ENCODE assay signal across 15 cellular contexts in genomic region chr9:98997580-98997979, GRCh38. TPM values are rescaled to one million over a fixed set of nuclear protein-coding genes. Genes with fewer than 3 reads are reported as not detected.
DNase-seq lines count a peak whose midpoint lies in the region; ATAC-seq and TF ChIP-seq lines count a peak whose summit lies in the region.
"Had no signal": no experiment of that assay in that cellular context is flagged by ENCODE, and none has a peak within 500 bp of the region (broad histone marks: within the 10 kb centered on the region; RNA-seq: fewer than 3 reads in every experiment).

No MANE protein-coding gene starts in this region.

- no peak overlapping the region for H3K4me3 ChIP-seq in ascending aorta
- H3K4me3 ChIP-seq in heart left ventricle, result no peak overlapping the region
- peak overlapping the region in 1 of 2 donors; percentile 10 for H3K4me3 ChIP-seq in stomach smooth muscle (ENCODE audit: low read length in 2 of 2)
- H3K4me3 ChIP-seq: suprapubic skin had no signal

- H3K27ac ChIP-seq in ascending aorta (peak overlapping the region; percentile 1 to 63), heart left ventricle (peak overlapping the region in 11 of 12 donors; percentile 62 to 89 (median 79)), stomach smooth muscle (ENCODE audit: low read length) (peak overlapping the region; percentile 89)

- H3K9ac ChIP-seq in stomach smooth muscle (ENCODE audit: low read length in 2 of 2), result peak overlapping the region; percentile 42 to 62

- DNase-seq in HT1080 (ENCODE audit: low read depth) (peak; percentile 29), ascending aorta (ENCODE audit: low spot score in 2 of 2) (no peak), heart left ventricle (peak in 4 of 5 donors; percentile 53 to 79 (median 64)), GDM1 (lab: John Stamatoyannopoulos, UW) (no peak), HCEC 1CT (no peak)
- DNase-seq: caudate nucleus; erythroblast; kidney; naive thymus-derived CD8-positive, alpha-beta T cell; NCI-H1048 had no signal

- ATAC-seq in heart left ventricle (peak in 2 of 4 donors; percentile 44 to 46), HG02885 (IDR thresholded peaks at IDR 0.05; ENCODE audit: poor library complexity, unreplicated experiment) (no peak), HG02798 (IDR thresholded peaks at IDR 0.05; ENCODE audit: poor library complexity, unreplicated experiment) (no peak)
- ATAC-seq: CD8-positive, alpha-beta T cell; naive thymus-derived CD8-positive, alpha-beta T cell had no signal

- no peak for TF ChIP-seq POLR2A in heart left ventricle (IDR thresholded peaks at IDR 0.05)

- H3K9me3 ChIP-seq in ascending aorta (no peaks in the 10 kb centered on the region), heart left ventricle (no peaks in the 10 kb centered on the region), stomach smooth muscle (ENCODE audit: control insufficient read depth in 2 of 2, low read length in 2 of 2) (no peaks in the 10 kb centered on the region)
- H3K9me3 ChIP-seq: suprapubic skin had no signal

- no peaks in the 10 kb centered on the region for H3K36me3 ChIP-seq in ascending aorta
- H3K36me3 ChIP-seq in heart left ventricle, result peaks cover 0 to 56% (median 5%) of the 10 kb centered on the region in 9 donors
- peaks cover 14 to 19% of the 10 kb centered on the region in 2 donors for H3K36me3 ChIP-seq in stomach smooth muscle (ENCODE audit: control insufficient read depth in 2 of 2, insufficient read depth in 2 of 2, low read length in 2 of 2)
- H3K36me3 ChIP-seq: suprapubic skin had no signal

- WGBS in heart left ventricle, 4 donors, result 15 to 37% (median 25%) methylated on average over 4 of the region's 4 CpGs

- H3K27me3 ChIP-seq in ascending aorta (no peaks in the 10 kb centered on the region), heart left ventricle (no peaks in the 10 kb centered on the region), stomach smooth muscle (ENCODE audit: control insufficient read depth in 1 of 2, insufficient read depth in 2 of 2, low read length in 2 of 2) (no peaks in the 10 kb centered on the region)

- intact Hi-C loops in ascending aorta (cut with DNase I), result loop anchor here (5.0 to 10.0 kb wide), 2 partner anchors 135 to 227 kb away; partner anchors contain the start of genes ALG2 and SEC61B
- intact Hi-C loops in heart left ventricle (cut with DNase I), result loop anchor here in 7 of 10 donors (2.0 to 10.0 kb wide), 5 partner anchors 80 to 145 kb away; no protein-coding TSS in a partner anchor

- H3K4me1 ChIP-seq in ascending aorta, result peaks cover 2 to 28% of the 10 kb centered on the region in 2 donors
- peaks cover 4 to 84% (median 64%) of the 10 kb centered on the region in 12 donors for H3K4me1 ChIP-seq in heart left ventricle
- peaks cover 64% of the 10 kb centered on the region for H3K4me1 ChIP-seq in stomach smooth muscle (ENCODE audit: control insufficient read depth, insufficient read depth, low read length)

- TF ChIP-seq CTCF in ascending aorta (IDR thresholded peaks at IDR 0.05) (no peak), heart left ventricle (IDR thresholded peaks at IDR 0.05) (no peak)

RNA-seq across cellular contexts. Expression of gene COL15A1, which starts 53.9 kb away (rescaled TPM):
- 0.13 and 0.14 TPM in 2 replicates for total RNA-seq in HT1080 (2014; rRNA removed; shearing (Covaris generic))
- 0.01 and 0.15 TPM in 2 replicates for polyA plus RNA-seq in HT1080 (2015; cell fraction: cytosol; rRNA removed)
- 0.17 and 0.28 TPM in 2 replicates for polyA plus RNA-seq in HT1080 (2015; cell fraction: nucleus; rRNA removed)
- total RNA-seq in ascending aorta (58.6 TPM), heart left ventricle (10 to 100 TPM; 24.1 to 81.0 (median 46.7) TPM)
- polyA plus RNA-seq in heart left ventricle, result 10 to 100 TPM; 12.4 to 30.8 TPM
- total RNA-seq: CD8-positive, alpha-beta T cell; naive thymus-derived CD8-positive, alpha-beta T cell had no signal
- polyA plus RNA-seq: naive thymus-derived CD8-positive, alpha-beta T cell had no signal

Comparison
In these comparisons a context has a peak if more than half of its experiments do, and no peak if none do; other contexts are left out.
1. DNase-seq: peak in HT1080 (single experiment) and heart left ventricle (4 of 5); none in ascending aorta (0 of 2), GDM1 (single experiment) and HCEC 1CT (single experiment).
2. H3K27ac ChIP-seq: peak in every context shown above with its lines; median percentile 89 in stomach smooth muscle; 79 in heart left ventricle; 32 in ascending aorta.
3. RNA of gene COL15A1, which starts 53.9 kb away (total RNA-seq): 58.6 TPM in ascending aorta (single experiment) and 24.1 to 81.0 TPM in heart left ventricle; 0.13 to 0.14 TPM in HT1080; every median in the first group is over 10 times any median in the second.